22 cellular contexts compared by ENCODE assay signal in the genomic region with DNA sequence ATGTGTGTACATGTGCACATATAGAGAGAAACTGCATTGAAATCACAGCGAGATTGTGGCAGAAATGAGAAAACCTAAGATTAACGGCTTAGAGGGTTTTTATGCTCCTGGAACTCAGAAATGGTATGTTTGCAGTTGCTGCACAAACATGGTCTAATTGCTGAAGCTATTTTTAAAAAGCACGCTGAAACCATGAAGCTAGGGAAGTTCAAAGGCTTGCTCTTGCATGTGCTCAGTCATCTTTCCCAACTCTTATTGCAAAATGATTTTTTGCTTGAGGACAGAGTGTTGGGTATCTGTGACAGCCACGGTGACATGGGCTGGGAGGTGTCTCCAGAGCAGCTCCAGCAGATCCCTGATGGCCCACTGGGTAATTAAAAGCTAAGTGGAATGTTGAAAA.
A peak's percentile ranks its signal among the peaks of the same experiment; 100 is the strongest.
DNase-seq lines count a peak whose midpoint lies in the region; ATAC-seq, FAIRE-seq and TF ChIP-seq lines count a peak whose summit lies in the region.
"Had no signal": no experiment of that assay in that cellular context is flagged by ENCODE, and none has a peak within 500 bp of the region (broad histone marks: within the 10 kb centered on the region; RNA-seq: fewer than 3 reads in every experiment).

No MANE protein-coding gene starts in this region.

- H3K23ac ChIP-seq in mesenchymal stem cell (ENCODE audit: low read length in 2 of 2), result no peak overlapping the region

- H3K9ac ChIP-seq in BLaER1 treated with 17β-estradiol and CSF1 and Interleukin-3, amounts not matched to agents 10 nM and 100 nM, result peak overlapping the region in 4 of 11 experiments; percentile 27 to 67 (median 38); a peak in 4 of 22 replicates
- no peak overlapping the region for H3K9ac ChIP-seq in mesenchymal stem cell (ENCODE audit: low read length)

- H3K4me1 Mint-ChIP-seq in activated T-helper 2 cell treated with anti-CD3 and anti-CD28 coated beads, Interferon-gamma antibody, Interleukin-2, Interleukin-4, amounts not matched to agents 10 μg/mL and 5 μg/mL and 100 μg/mL, durations not matched to agents 14 hours and 24 hours and 36 hours (ENCODE audit: low read depth), result no peaks in the 10 kb centered on the region

- H2BK5ac ChIP-seq in mesenchymal stem cell (ENCODE audit: low read depth, low read length, poor library complexity, severe bottlenecking), result no peak overlapping the region

- ATAC-seq in HG03039 (IDR thresholded peaks at IDR 0.05; ENCODE audit: unreplicated experiment) (no peak), sciatic nerve (no peak)
- ATAC-seq: A549 had no signal

- no peak overlapping the region for H3K18ac ChIP-seq in mesenchymal stem cell (ENCODE audit: low read depth in 1 of 2, low read length in 2 of 2)

- peaks cover 75 to 94% (median 88%) of the 10 kb centered on the region in 10 experiments for H3K4me1 ChIP-seq in BLaER1 treated with 17β-estradiol and CSF1 and Interleukin-3, amounts not matched to agents 10 nM and 100 nM
- H3K4me1 ChIP-seq in mesenchymal stem cell (ENCODE audit: control insufficient read depth, insufficient read depth, low read depth, low read length), result peaks cover 11% of the 10 kb centered on the region

- H3K4me3 ChIP-seq in BLaER1 treated with 17β-estradiol and CSF1 and Interleukin-3, amounts not matched to agents 10 nM and 100 nM, result no peak overlapping the region
- no peak overlapping the region for H3K4me3 ChIP-seq in bronchial epithelial cell (ENCODE audit: low read depth, low read length)
- no peak overlapping the region for H3K4me3 ChIP-seq in mesenchymal stem cell (ENCODE audit: insufficient read depth in 1 of 2, low read depth in 1 of 2, low read length in 2 of 2)
- H3K4me3 ChIP-seq: A549 had no signal

- no peak overlapping the region for H3K14ac ChIP-seq in mesenchymal stem cell (ENCODE audit: low read length in 2 of 2)

- WGBS in mesenchymal stem cell, result 96% methylated on average over 4 of the region's 4 CpGs

- no peaks in the 10 kb centered on the region for H3K27me3 ChIP-seq in BLaER1 treated with 17β-estradiol and CSF1 and Interleukin-3, amounts not matched to agents 10 nM and 100 nM
- H3K27me3 ChIP-seq in bronchial epithelial cell (ENCODE audit: control insufficient read depth, insufficient read depth, low read length), result no peaks in the 10 kb centered on the region
- no peaks in the 10 kb centered on the region for H3K27me3 ChIP-seq in mesenchymal stem cell (ENCODE audit: control insufficient read depth in 1 of 2, insufficient read depth in 1 of 2, low read length in 2 of 2)

- no peak for TF ChIP-seq CTCF in bronchial epithelial cell (IDR thresholded peaks at IDR 0.05; ENCODE audit: insufficient read depth, low read length, severe bottlenecking)

- DNase-seq in NOMO-1 treated with DMSO at 0.1 percent for 48 hours (lab: John Stamatoyannopoulos, UW; ENCODE audit: unreplicated experiment) (peak; percentile 93), bronchial epithelial cell (ENCODE audit: low read depth) (peak; percentile 41), mesenchymal stem cell (peak; percentile 24), NCI-H2227 treated with DMSO at 0.1 percent for 48 hours (lab: John Stamatoyannopoulos, UW) (no peak), sciatic nerve (ENCODE audit: low spot score) (no peak)
- DNase-seq in activated T-helper 2 cell treated with anti-CD3 and anti-CD28 coated beads, Interferon-gamma antibody, Interleukin-2, Interleukin-4, amounts not matched to agents 10 μg/mL and 5 μg/mL and 100 μg/mL, durations not matched to agents 14 hours and 24 hours and 36 hours (ENCODE audit: low spot score), result no peak
- DNase-seq: GF-D8, H9, Kasumi-1, NCI-H1436 treated with DMSO at 0.1 percent for 48 hours, NCI-H2029 treated with DMSO at 0.1 percent for 48 hours, NCI-H510A treated with DMSO at 0.1 percent for 48 hours, OCI-M1, RPMI8226, SIG-M5 had no signal

- no peak overlapping the region for H3K4ac ChIP-seq in mesenchymal stem cell (ENCODE audit: low read depth in 1 of 2, low read length in 2 of 2)

- H4K20me1 ChIP-seq in BLaER1 treated with 17β-estradiol and CSF1 and Interleukin-3, amounts not matched to agents 10 nM and 100 nM, result no peaks in the 10 kb centered on the region

- H3K36me3 ChIP-seq in BLaER1 treated with 17β-estradiol and CSF1 and Interleukin-3, amounts not matched to agents 10 nM and 100 nM, result no peaks in the 10 kb centered on the region
- H3K36me3 ChIP-seq in bronchial epithelial cell (ENCODE audit: control insufficient read depth, insufficient read depth, low read length) (no peaks in the 10 kb centered on the region), mesenchymal stem cell (ENCODE audit: control insufficient read depth in 1 of 2, insufficient read depth in 2 of 2, low read depth in 1 of 2, low read length in 2 of 2) (peaks cover 0 to 2% of the 10 kb centered on the region in 2 experiments)

- H2BK12ac ChIP-seq in mesenchymal stem cell (ENCODE audit: low read length in 2 of 2), result no peak overlapping the region

- H2AFZ ChIP-seq in mesenchymal stem cell (ENCODE audit: low read depth, low read length), result no peak overlapping the region

- no peak overlapping the region for H4K91ac ChIP-seq in mesenchymal stem cell (ENCODE audit: low read length)

- H4K8ac ChIP-seq in mesenchymal stem cell (ENCODE audit: low read length), result no peak overlapping the region

- H3K9me3 Mint-ChIP-seq in activated T-helper 2 cell treated with anti-CD3 and anti-CD28 coated beads, Interferon-gamma antibody, Interleukin-2, Interleukin-4, amounts not matched to agents 10 μg/mL and 5 μg/mL and 100 μg/mL, durations not matched to agents 14 hours and 24 hours and 36 hours, result no peaks in the 10 kb centered on the region

- peak overlapping the region; percentile 11 to 90 (median 74); a peak in 17 of 22 replicates for H3K27ac ChIP-seq in BLaER1 treated with 17β-estradiol and CSF1 and Interleukin-3, amounts not matched to agents 10 nM and 100 nM
- H3K27ac ChIP-seq in mesenchymal stem cell (ENCODE audit: low read length, poor library complexity, severe bottlenecking), result no peak overlapping the region
- H3K27ac ChIP-seq: A549, C4-2B had no signal

- FAIRE-seq in bronchial epithelial cell (lab: Jason Lieb, UNC), result no peak
- FAIRE-seq: A549, GM12891, GM18507 had no signal

- H2BK15ac ChIP-seq in mesenchymal stem cell (ENCODE audit: low read depth, poor library complexity, severe bottlenecking), result no peak overlapping the region

- H3K9me3 ChIP-seq in BLaER1 treated with 17β-estradiol and CSF1 and Interleukin-3, amounts not matched to agents 10 nM and 100 nM (replicated peaks in 1 of 11), result peaks cover 5 to 27% (median 15%) of the 10 kb centered on the region in 11 experiments; a peak in 19 of 22 replicates
- no peaks in the 10 kb centered on the region for H3K9me3 ChIP-seq in mesenchymal stem cell (ENCODE audit: control insufficient read depth, low read length)
- H3K9me3 ChIP-seq: A549 had no signal

- no peak overlapping the region for H2BK120ac ChIP-seq in mesenchymal stem cell (ENCODE audit: low read depth, low read length)

- no peak overlapping the region for H2AK5ac ChIP-seq in mesenchymal stem cell (ENCODE audit: low read length, severe bottlenecking)

- peaks cover 2% of the 10 kb centered on the region for H3K27me3 Mint-ChIP-seq in activated T-helper 2 cell treated with anti-CD3 and anti-CD28 coated beads, Interferon-gamma antibody, Interleukin-2, Interleukin-4, amounts not matched to agents 10 μg/mL and 5 μg/mL and 100 μg/mL, durations not matched to agents 14 hours and 24 hours and 36 hours (ENCODE audit: low read depth)

- H3K4me2 ChIP-seq in BLaER1 treated with 17β-estradiol and CSF1 and Interleukin-3, amounts not matched to agents 10 nM and 100 nM, result peak overlapping the region; percentile 65 to 93 (median 83)
- H3K4me2 ChIP-seq in mesenchymal stem cell (ENCODE audit: low read length, poor library complexity, severe bottlenecking), result no peak overlapping the region
- H3K4me2 ChIP-seq: A549 had no signal

- H3K27ac Mint-ChIP-seq in activated T-helper 2 cell treated with anti-CD3 and anti-CD28 coated beads, Interferon-gamma antibody, Interleukin-2, Interleukin-4, amounts not matched to agents 10 μg/mL and 5 μg/mL and 100 μg/mL, durations not matched to agents 14 hours and 24 hours and 36 hours, result no peak overlapping the region
- H3K27ac Mint-ChIP-seq: IgD-negative memory B cell had no signal

- no peak overlapping the region for H3K4me3 Mint-ChIP-seq in activated T-helper 2 cell treated with anti-CD3 and anti-CD28 coated beads, Interferon-gamma antibody, Interleukin-2, Interleukin-4, amounts not matched to agents 10 μg/mL and 5 μg/mL and 100 μg/mL, durations not matched to agents 14 hours and 24 hours and 36 hours (ENCODE audit: low read depth)
- H3K4me3 Mint-ChIP-seq: H9, IgD-negative memory B cell had no signal

- intact Hi-C loops in activated T-helper 2 cell treated with anti-CD3 and anti-CD28 coated beads, Interferon-gamma antibody, Interleukin-2, Interleukin-4, amounts not matched to agents 10 μg/mL and 5 μg/mL and 100 μg/mL, durations not matched to agents 14 hours and 24 hours and 36 hours (cut with micrococcal nuclease), result no loop called here
- intact Hi-C loops in sciatic nerve (cut with DNase I), result no loop called here

- H3K79me1 ChIP-seq in mesenchymal stem cell (replicated peaks; ENCODE audit: low read length, poor library complexity, severe bottlenecking), result no peaks in the 10 kb centered on the region

- H3K36me3 Mint-ChIP-seq in activated T-helper 2 cell treated with anti-CD3 and anti-CD28 coated beads, Interferon-gamma antibody, Interleukin-2, Interleukin-4, amounts not matched to agents 10 μg/mL and 5 μg/mL and 100 μg/mL, durations not matched to agents 14 hours and 24 hours and 36 hours (ENCODE audit: low read depth), result no peaks in the 10 kb centered on the region

Comparison
In these comparisons a context has a peak if more than half of its experiments do, and no peak if none do; other contexts are left out.
1. DNase-seq: peak in NOMO-1 treated with DMSO at 0.1 percent for 48 hours (single experiment), bronchial epithelial cell (single experiment) and mesenchymal stem cell (single experiment); none in NCI-H2227 treated with DMSO at 0.1 percent for 48 hours (single experiment), activated T-helper 2 cell treated with anti-CD3 and anti-CD28 coated beads, Interferon-gamma antibody, Interleukin-2, Interleukin-4, amounts not matched to agents 10 μg/mL and 5 μg/mL and 100 μg/mL, durations not matched to agents 14 hours and 24 hours and 36 hours (single experiment) and sciatic nerve (single experiment).